ENCODE assay signal across 25 cellular contexts in the genomic region with DNA sequence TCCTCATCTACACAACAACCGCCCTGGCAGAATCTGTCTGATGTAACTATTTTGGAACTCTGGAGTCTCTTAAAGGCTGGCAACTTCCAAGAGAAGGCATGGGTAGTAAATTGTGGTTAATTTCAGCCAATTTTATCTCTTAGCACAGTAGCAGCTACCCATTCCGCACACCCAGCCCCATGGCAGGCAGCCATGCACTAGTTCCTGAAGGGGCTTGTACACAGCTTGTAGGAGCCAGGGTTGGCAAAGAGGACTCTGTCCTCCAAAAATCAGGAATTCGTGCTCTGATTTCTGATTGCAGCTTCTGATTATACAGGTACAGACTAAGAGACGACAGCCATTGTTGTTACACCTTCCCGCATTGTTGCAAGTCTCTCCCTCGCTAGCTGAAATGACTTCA.
DNase-seq lines count a peak whose midpoint lies in the region; FAIRE-seq and TF ChIP-seq lines count a peak whose summit lies in the region.
"Had no signal": no experiment of that assay in that cellular context is flagged by ENCODE, and none has a peak within 500 bp of the region (broad histone marks: within the 10 kb centered on the region; RNA-seq: fewer than 3 reads in every experiment).

No MANE protein-coding gene starts in this region.

- peaks cover 2% of the 10 kb centered on the region; the same call in 1 of the 2 replicates for H3K23me2 ChIP-seq in H1 (ENCODE audit: low read depth, low read length)

- H3K9me2 ChIP-seq in PC-9 (ENCODE audit: insufficient read depth) = no peaks in the 10 kb centered on the region

- H3K4me3 ChIP-seq in H1 (ENCODE audit: extremely low read depth in 1 of 4, insufficient read depth in 2 of 4, low read depth in 3 of 4, low read length in 4 of 4) (no peak overlapping the region), PC-9 (no peak overlapping the region)
- H3K4me3 ChIP-seq: BLaER1, GM12878 had no signal

- no peak overlapping the region for H2BK15ac ChIP-seq in H1 (ENCODE audit: low read length)

- H3K4me1 ChIP-seq in H1 (replicated peaks in 1 of 4; ENCODE audit: control insufficient read depth in 3 of 4, insufficient read depth in 4 of 4, low read length in 3 of 4) (no peaks in the 10 kb centered on the region), PC-9 (replicated peaks; ENCODE audit: insufficient read depth) (no peaks in the 10 kb centered on the region)
- H3K4me1 ChIP-seq: BE2C, BLaER1 had no signal

- DNase-seq in NCI-H446 (lab: John Stamatoyannopoulos, UW) = peak; percentile 68 to 74
- no peak for DNase-seq in H1 (ENCODE audit: low read depth in 1 of 2, low spot score in 2 of 2)
- DNase-seq in retina = no peak
- no peak for DNase-seq in PC-9
- DNase-seq in nucleus accumbens (lab: John Stamatoyannopoulos, UW) = no peak
- DNase-seq: 8988T; ACHN; BE2C; C1 segment of cervical spinal cord; CD4-positive, alpha-beta memory T cell; CD4-positive, CD25-positive, alpha-beta regulatory T cell; CD8-positive, alpha-beta memory T cell; COR-L47; DMS 273 treated with DMSO at 0.1 percent for 48 hours; DMS153; DMS53; DMS79; DND-41; EL; GDM1 had no signal

- H3K4ac ChIP-seq in H1 (replicated peaks; ENCODE audit: insufficient read length, low read depth, low read length) = no peak overlapping the region

- H3K79me1 ChIP-seq in H1 (ENCODE audit: low read depth, low read length) = no peaks in the 10 kb centered on the region

- POLR2A ChIA-PET in H1 (lab: Charles Lee; ENCODE audit: partially characterized antibody) (no interaction called here), PC-9 (lab: Charles Lee; ENCODE audit: unreplicated experiment) (no interaction called here)

- H2BK20ac ChIP-seq in H1 (ENCODE audit: low read length) = no peak overlapping the region

- CTCF ChIA-PET in H1 (lab: Charles Lee; ENCODE audit: partially characterized antibody) = interaction anchor here (1.3 kb wide), 1 partner anchor 9 kb away, joined by 4 read pairs; no protein-coding TSS in a partner anchor
- CTCF ChIA-PET in PC-9 (lab: Charles Lee) = no interaction called here

- H3K4me2 ChIP-seq in H1 (ENCODE audit: insufficient read depth in 1 of 2, low read depth in 2 of 2, low read length in 2 of 2) (no peak overlapping the region), PC-9 (no peak overlapping the region)
- H3K4me2 ChIP-seq: BLaER1 had no signal

- no peaks in the 10 kb centered on the region for H3K9me3 ChIP-seq in H1 (ENCODE audit: insufficient read depth in 2 of 2, low read depth in 1 of 2, low read length in 1 of 2)
- no peaks in the 10 kb centered on the region for H3K9me3 ChIP-seq in PC-9 (ENCODE audit: insufficient read depth, low read depth)
- H3K9me3 ChIP-seq: BE2C had no signal

- intact Hi-C loops in PC-9 (cut with micrococcal nuclease; ENCODE audit: unreplicated experiment) = no loop called here

- no peak for TF ChIP-seq RAD21 in H1 (IDR thresholded peaks at IDR 0.05 in 1 of 2, conservative IDR thresholded peaks at IDR 0.05 in 1 of 2; ENCODE audit: low read depth in 2 of 2, low read length in 2 of 2)

- no peak for TF ChIP-seq EP300 in H1 (IDR thresholded peaks at IDR 0.05; ENCODE audit: borderline replicate concordance in 1 of 2, low read depth in 2 of 2, low read length in 2 of 2)

- H3K23ac ChIP-seq in H1 (ENCODE audit: insufficient read length) = no peak overlapping the region

- no peak overlapping the region for H2BK120ac ChIP-seq in H1 (replicated peaks; ENCODE audit: low read depth, low read length)

- H3K79me2 ChIP-seq in H1 (ENCODE audit: control insufficient read depth in 1 of 2, insufficient read depth in 2 of 2, low read length in 2 of 2) = no peaks in the 10 kb centered on the region
- no peaks in the 10 kb centered on the region for H3K79me2 ChIP-seq in PC-9 (ENCODE audit: low read depth)

- H3K18ac ChIP-seq in H1 (ENCODE audit: extremely low read depth, low read length) = no peak overlapping the region

- H2AFZ ChIP-seq in H1 (ENCODE audit: low read length) (peak overlapping the region; percentile 69; the same call in 1 of the 2 replicates), PC-9 (no peak overlapping the region)

- H3K27me3 ChIP-seq in H1 (replicated peaks in 1 of 4; ENCODE audit: control insufficient read depth in 3 of 4, extremely low read depth in 1 of 4, insufficient read depth in 3 of 4, low read length in 3 of 4) (no peaks in the 10 kb centered on the region), PC-9 (ENCODE audit: insufficient read depth, low read depth) (no peaks in the 10 kb centered on the region; the same call in none of the 2 replicates)
- H3K27me3 ChIP-seq: BE2C, BLaER1 had no signal

- no peaks in the 10 kb centered on the region for H3F3A ChIP-seq in PC-9 (ENCODE audit: insufficient read depth, low read depth)

- no peak overlapping the region for H3K9ac ChIP-seq in H1 (replicated peaks in 1 of 4; ENCODE audit: extremely low read depth in 1 of 4, low read depth in 3 of 4, low read length in 3 of 4)
- H3K9ac ChIP-seq: BLaER1 had no signal

- 94% methylated on average over 6 of the region's 6 CpGs; no CpG with 5 or more reads in 1 of the 2 experiments for WGBS in H1 (ENCODE audit: extremely low coverage in 1 of 2, insufficient coverage in 1 of 2, insufficient read length in 1 of 2, insufficient replicate concordance in 2 of 2, low coverage in 1 of 2, low lambda C conversion rate in 2 of 2, missing lambda C conversion rate in 1 of 2), 2 experiments

- no peak overlapping the region for H3K14ac ChIP-seq in H1 (ENCODE audit: insufficient read length)

- TF ChIP-seq CTCF in H1 (IDR thresholded peaks at IDR 0.05; ENCODE audit: control extremely low read depth in 1 of 3, insufficient read depth in 1 of 3, low read depth in 1 of 3, low read length in 3 of 3) (no peak), PC-9 (conservative IDR thresholded peaks at IDR 0.05) (no peak)

- H4K8ac ChIP-seq in H1 (ENCODE audit: extremely low read depth, insufficient read depth, low read length) = no peak overlapping the region

- no peak overlapping the region for H2BK5ac ChIP-seq in H1 (ENCODE audit: low read depth, low read length)

- no TSS peak for BruUV-seq in PC-9 (replicated peaks; lab: Mats Ljungman, UMichigan)

- TF ChIP-seq POLR2A in H1 (IDR thresholded peaks at IDR 0.05; ENCODE audit: control extremely low read depth in 1 of 2, low read depth in 2 of 2, low read length in 2 of 2) = no peak

- H4K91ac ChIP-seq in H1 (replicated peaks; ENCODE audit: insufficient read length, low read length) = no peak overlapping the region

- no peak for FAIRE-seq in H1 (lab: Jason Lieb, UNC)
- FAIRE-seq: A204.1, GM12878, GM12892, GM18507 had no signal

- H2BK12ac ChIP-seq in H1 (ENCODE audit: low read depth, low read length) = no peak overlapping the region

- H2AK5ac ChIP-seq in H1 (ENCODE audit: low read depth, low read length) = no peak overlapping the region

- no peaks in the 10 kb centered on the region for H3K36me3 ChIP-seq in H1 (ENCODE audit: control insufficient read depth in 2 of 4, insufficient read depth in 4 of 4, low read length in 3 of 4)
- no peaks in the 10 kb centered on the region for H3K36me3 ChIP-seq in PC-9 (ENCODE audit: low read depth)
- H3K36me3 ChIP-seq: BE2C, BLaER1 had no signal

- no peak overlapping the region for H3K56ac ChIP-seq in H1 (replicated peaks; ENCODE audit: insufficient read length, low read depth, low read length)

- H4K20me1 ChIP-seq in H1 (replicated peaks in 1 of 2; ENCODE audit: control insufficient read depth in 1 of 2, insufficient read depth in 2 of 2, low read length in 2 of 2) (no peaks in the 10 kb centered on the region), PC-9 (ENCODE audit: insufficient read depth) (no peaks in the 10 kb centered on the region; the same call in 1 of the 2 replicates)
- H4K20me1 ChIP-seq: BLaER1 had no signal

- H3K27ac ChIP-seq in H1 (ENCODE audit: low read depth, low read length) = no peak overlapping the region
- H3K27ac ChIP-seq in PC-9 = no peak overlapping the region
- H3K27ac ChIP-seq: BLaER1 had no signal

- H4K5ac ChIP-seq in H1 (ENCODE audit: insufficient read length, low read depth, low read length) = no peak overlapping the region

TF ChIP-seq in H1, 55 proteins besides CTCF, POLR2A, EP300 and RAD21:
- TF ChIP-seq BCL11A (IDR thresholded peaks at IDR 0.05; ENCODE audit: low read depth in 2 of 2, low read length in 2 of 2) = no peak

Comparison
In these comparisons a context has a peak if more than half of its experiments do, and no peak if none do; other contexts are left out.
1. DNase-seq: peak in NCI-H446 (2 of 2); none in H1 (0 of 2), retina (single experiment), PC-9 (0 of 2) and nucleus accumbens (0 of 56).